32 cellular contexts compared by ENCODE assay signal in the genomic region with DNA sequence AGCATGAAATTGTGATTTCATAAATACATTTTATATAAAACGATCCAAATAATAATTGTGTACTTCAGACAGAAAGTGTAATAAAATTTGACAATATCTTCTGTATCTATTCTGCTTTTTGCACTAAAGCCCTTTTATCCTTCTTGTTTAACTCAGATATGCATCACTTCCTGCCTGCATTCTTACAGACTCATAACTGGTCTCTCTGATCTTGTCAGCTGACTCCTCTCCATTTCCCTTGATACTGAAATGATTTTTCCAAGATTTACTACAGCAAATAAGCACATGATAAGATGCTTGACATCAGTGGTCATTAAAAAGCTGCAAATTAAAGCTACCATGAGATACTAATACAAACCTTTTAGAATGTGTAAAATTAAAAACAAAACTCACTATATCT. TPM values are rescaled to one million over a fixed set of nuclear protein-coding genes. Genes with fewer than 3 reads are reported as not detected.
"Had no signal": no experiment of that assay in that cellular context is flagged by ENCODE, and none has a peak within 500 bp of the region (broad histone marks: within the 10 kb centered on the region; RNA-seq: fewer than 3 reads in every experiment).

No MANE protein-coding gene starts in this region.

- H3K4me3 ChIP-seq: esophagus squamous epithelium, lower lobe of right lung, ovary, psoas muscle, sigmoid colon, testis, tibial artery had no signal

- H3K4me1 ChIP-seq: esophagus squamous epithelium, lower lobe of right lung, psoas muscle, sigmoid colon, testis, tibial artery had no signal

- H3K9me3 ChIP-seq: esophagus squamous epithelium, lower lobe of right lung, ovary, psoas muscle, sigmoid colon, testis, tibial artery had no signal

- H3K36me3 ChIP-seq: esophagus squamous epithelium, lower lobe of right lung, ovary, sigmoid colon, tibial artery had no signal

- H3K4me1 Mint-ChIP-seq: naive thymus-derived CD8-positive, alpha-beta T cell; stimulated activated effector memory CD8-positive, alpha-beta T cell treated with anti-CD3 and anti-CD28 coated beads, Interleukin-12 subunit alpha, Interleukin-12 subunit beta, amount 100 ng/mL, for 72 hours had no signal

- FAIRE-seq: endometrium, frontal cortex, keratinocyte had no signal

- DNase-seq: cortex of kidney; effector memory CD8-positive, alpha-beta T cell; erythroblast; esophagus squamous epithelium; head of caudate nucleus; left ventricle myocardium superior; lower lobe of right lung; naive thymus-derived CD8-positive, alpha-beta T cell; nephron progenitor cell; occipital lobe; ovary; posterior cingulate gyrus; psoas muscle; right cardiac atrium; sigmoid colon; stimulated activated CD4-positive, alpha-beta T cell treated with anti-CD3 and anti-CD28 coated beads, Interleukin-2, amount 100 ng/mL, for 24 hours; stimulated activated CD4-positive, alpha-beta T cell treated with anti-CD3 and anti-CD28 coated beads, Interleukin-4, amount 100 ng/mL, for 24 hours; stimulated activated naive CD8-positive, alpha-beta T cell treated with anti-CD3 and anti-CD28 coated beads, Interleukin-15, Interleukin-2, amounts not matched to agents 100 U/mL and 50 U/mL, for 24 hours; substantia nigra; testis; tibial artery had no signal

- H3K27ac Mint-ChIP-seq: effector memory CD8-positive, alpha-beta T cell; naive thymus-derived CD8-positive, alpha-beta T cell; nephron progenitor cell; stimulated activated effector memory CD8-positive, alpha-beta T cell treated with anti-CD3 and anti-CD28 coated beads, Interleukin-12 subunit alpha, Interleukin-12 subunit beta, amount 100 ng/mL, for 72 hours; type B pancreatic cell had no signal

- H3K4me3 Mint-ChIP-seq: effector memory CD8-positive, alpha-beta T cell; naive thymus-derived CD8-positive, alpha-beta T cell; nephron progenitor cell; stimulated activated effector memory CD8-positive, alpha-beta T cell treated with anti-CD3 and anti-CD28 coated beads, Interleukin-12 subunit alpha, Interleukin-12 subunit beta, amount 100 ng/mL, for 72 hours; type B pancreatic cell had no signal

- H3K27me3 Mint-ChIP-seq: effector memory CD8-positive, alpha-beta T cell; naive thymus-derived CD8-positive, alpha-beta T cell had no signal

- H3K27me3 ChIP-seq: esophagus squamous epithelium, ovary, sigmoid colon, testis, tibial artery had no signal

- H3K27ac ChIP-seq: esophagus squamous epithelium, lower lobe of right lung, ovary, psoas muscle, sigmoid colon, testis, tibial artery had no signal

- ATAC-seq: effector memory CD8-positive, alpha-beta T cell; left ventricle myocardium superior; lower lobe of right lung; naive thymus-derived CD8-positive, alpha-beta T cell; psoas muscle; right cardiac atrium; stimulated activated effector memory CD8-positive, alpha-beta T cell treated with anti-CD3 and anti-CD28 coated beads, Interleukin-12 subunit alpha, Interleukin-12 subunit beta, amount 100 ng/mL, for 72 hours; stimulated activated naive CD8-positive, alpha-beta T cell treated with anti-CD3 and anti-CD28 coated beads, Interleukin-15, Interleukin-2, amounts not matched to agents 100 U/mL and 50 U/mL, for 24 hours had no signal

- H3K36me3 Mint-ChIP-seq: naive thymus-derived CD8-positive, alpha-beta T cell; stimulated activated effector memory CD8-positive, alpha-beta T cell treated with anti-CD3 and anti-CD28 coated beads, Interleukin-12 subunit alpha, Interleukin-12 subunit beta, amount 100 ng/mL, for 72 hours; type B pancreatic cell had no signal

- H3K9me3 Mint-ChIP-seq: nephron progenitor cell, type B pancreatic cell had no signal

RNA-seq across cellular contexts. Expression of gene SI, which starts 25.3 kb away (rescaled TPM):
- total RNA-seq: dermis microvascular lymphatic vessel endothelial cell; esophagus squamous epithelium; frontal cortex; glomerular endothelial cell; left ventricle myocardium superior; lower lobe of right lung; myocyte; naive thymus-derived CD8-positive, alpha-beta T cell; occipital lobe; psoas muscle; renal cortical epithelial cell; right cardiac atrium; skeletal muscle tissue; urinary bladder had no signal
